ENCODE assay signal across 1 cellular context in the genomic region with DNA sequence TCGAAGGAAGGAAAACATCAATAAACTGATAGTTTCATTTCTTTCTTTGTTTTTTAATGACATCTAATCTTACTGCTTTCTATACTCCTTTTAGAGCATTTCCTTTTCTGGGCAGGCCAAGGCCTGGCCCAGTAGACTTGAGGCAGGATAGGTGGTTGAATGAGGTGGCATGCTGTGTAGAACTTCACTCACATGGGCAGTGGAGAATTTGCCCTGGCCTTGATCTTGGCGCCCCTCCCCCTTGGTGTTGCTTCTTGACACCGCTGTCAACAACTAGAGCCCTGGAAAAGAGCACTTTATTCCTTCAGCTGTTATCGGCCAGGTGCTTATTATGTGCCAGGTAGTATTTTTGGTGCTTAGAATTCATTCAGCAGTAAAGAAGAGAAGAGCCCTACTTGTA.
TF ChIP-seq lines count a peak whose summit lies in the region.

No MANE protein-coding gene starts in this region.

TF ChIP-seq in HepG2, 621 proteins besides CTCF, POLR2A, EP300 and RAD21:
- TF ChIP-seq ETV6 (CRISPR knock-in tag; conservative IDR thresholded peaks at IDR 0.05) (no peak), ZNF446 (CRISPR knock-in tag; IDR thresholded peaks at IDR 0.05) (no peak), MIER3 (CRISPR knock-in tag; IDR thresholded peaks at IDR 0.05; ENCODE audit: borderline replicate concordance) (no peak), RARA (CRISPR knock-in tag; IDR thresholded peaks at IDR 0.05) (0 out of 2 replicates have a peak, but pooled peaks have one; percentile 17), ZNF841 (CRISPR knock-in tag; IDR thresholded peaks at IDR 0.05; ENCODE audit: borderline replicate concordance) (no peak)
